Comparison of ENCODE assay signal across 30 cellular contexts in the genomic region with DNA sequence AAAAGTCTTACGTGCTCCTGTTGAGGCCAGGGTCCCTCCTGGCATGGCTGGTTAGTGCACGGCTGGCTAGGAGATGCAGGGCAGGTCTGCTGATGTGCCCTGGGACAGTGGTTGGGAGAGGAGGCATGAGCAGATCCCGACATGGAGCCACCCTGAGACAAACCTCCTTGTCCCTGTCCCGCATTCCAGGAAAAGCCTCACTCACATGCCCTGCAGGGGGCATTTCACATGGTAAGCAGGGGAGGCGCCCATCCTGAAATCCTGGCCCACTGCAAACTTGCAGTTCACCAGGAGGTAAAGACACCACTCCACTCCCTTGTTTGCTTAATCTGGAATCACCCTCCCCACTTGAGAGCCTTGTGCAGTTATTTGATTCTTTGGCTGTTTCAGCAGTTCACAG.
A peak's percentile ranks its signal among the peaks of the same experiment; 100 is the strongest.
DNase-seq lines count a peak whose midpoint lies in the region; ATAC-seq and TF ChIP-seq lines count a peak whose summit lies in the region.
"Had no signal": no experiment of that assay in that cellular context is flagged by ENCODE, and none has a peak within 500 bp of the region (broad histone marks: within the 10 kb centered on the region; RNA-seq: fewer than 3 reads in every experiment).

No MANE protein-coding gene starts in this region.

- intact Hi-C loops in PC-9 (cut with micrococcal nuclease; ENCODE audit: unreplicated experiment) (no loop called here), OCI-LY7 (cut with micrococcal nuclease; ENCODE audit: unreplicated experiment) (no loop called here)

- CTCF ChIA-PET in PC-9 (lab: Charles Lee) = no interaction called here
- CTCF ChIA-PET in OCI-LY7 (lab: Charles Lee; ENCODE audit: unreplicated experiment) = no interaction called here

- POLR2A ChIA-PET in PC-9 (lab: Charles Lee; ENCODE audit: unreplicated experiment) (no interaction called here), OCI-LY7 (lab: Charles Lee) (no interaction called here)

- DNase-seq in ELR (ENCODE audit: low read depth) (peak; percentile 1), HuH-7 (ENCODE audit: low spot score) (peak; percentile 10), PC-9 (no peak), mesendoderm (peak; percentile 77), OCI-LY7 (ENCODE audit: low spot score) (no peak), NCI-H1048 (lab: John Stamatoyannopoulos, UW) (no peak)
- DNase-seq in stimulated activated naive CD4-positive, alpha-beta T cell treated with Interleukin-2 at 50 U/mL for 16 hours (lab: John Stamatoyannopoulos, UW) = no peak
- DNase-seq: activated effector memory CD4-positive, alpha-beta T cell treated with Interleukin-2 at 50 U/mL for 16 hours; activated naive CD8-positive, alpha-beta T cell treated with anti-CD3 and anti-CD28 coated beads for 36 hours; activated T-cell treated with anti-CD3 and anti-CD28 coated beads for 4 hours; cortex of kidney; foreskin melanocyte; HCEC 1CT; KG1; left ventricle myocardium inferior; MG63; naive thymus-derived CD4-positive, alpha-beta T cell; NCI-H1417; NCI-H2171 treated with DMSO at 0.1 percent for 48 hours; NCI-H82; OCI-M1; stimulated activated naive CD8-positive, alpha-beta T cell treated with anti-CD3 and anti-CD28 coated beads, Interleukin-15, Interleukin-2, amounts not matched to agents 100 U/mL and 50 U/mL, for 24 hours; T-helper 2 cell; testis; uterus had no signal

- BruUV-seq in PC-9 (replicated peaks; lab: Mats Ljungman, UMichigan) = no TSS peak
- no TSS peak for BruUV-seq in OCI-LY7 (replicated peaks; lab: Mats Ljungman, UMichigan)

- no peak overlapping the region for H3K18ac ChIP-seq in mesendoderm (ENCODE audit: low read length)

- no peak overlapping the region for H2BK15ac ChIP-seq in mesendoderm (replicated peaks; ENCODE audit: low read depth)

- TF ChIP-seq CTCF in PC-9 (conservative IDR thresholded peaks at IDR 0.05) (no peak), OCI-LY7 (conservative IDR thresholded peaks at IDR 0.05; ENCODE audit: low read length) (no peak)

- no peak overlapping the region for H4K5ac ChIP-seq in mesendoderm (ENCODE audit: low read length)

- peak overlapping the region; percentile 53 for H3K4me2 ChIP-seq in PC-9
- H3K4me2 ChIP-seq in mesendoderm (ENCODE audit: low read length) = no peak overlapping the region
- no peak overlapping the region for H3K4me2 ChIP-seq in OCI-LY7 (ENCODE audit: low read length)

- no peaks in the 10 kb centered on the region for H3K27me3 ChIP-seq in PC-9 (ENCODE audit: insufficient read depth, low read depth)
- H3K27me3 ChIP-seq in mesendoderm (ENCODE audit: insufficient read depth, low read length, poor library complexity) = no peaks in the 10 kb centered on the region
- H3K27me3 ChIP-seq: ascending aorta, cardiac muscle cell, esophagus muscularis mucosa, MG63, testis, uterus had no signal

- H3K4me3 ChIP-seq in PC-9 (no peak overlapping the region), mesendoderm (ENCODE audit: low read length) (no peak overlapping the region), OCI-LY7 (ENCODE audit: low read depth, low read length, poor library complexity, severe bottlenecking) (no peak overlapping the region)
- H3K4me3 ChIP-seq: ascending aorta, cardiac muscle cell, esophagus muscularis mucosa, left ventricle myocardium inferior, MG63, testis, uterus had no signal

- no peak overlapping the region for H3K9ac ChIP-seq in mesendoderm (ENCODE audit: low read length)

- H3K56ac ChIP-seq in mesendoderm (ENCODE audit: low read length) = no peak overlapping the region

- no peaks in the 10 kb centered on the region for H3K79me1 ChIP-seq in mesendoderm (ENCODE audit: low read length)

- H4K20me1 ChIP-seq in PC-9 (ENCODE audit: insufficient read depth) (no peaks in the 10 kb centered on the region), OCI-LY7 (ENCODE audit: insufficient read depth, low read length) (no peaks in the 10 kb centered on the region)

- no peak overlapping the region for H2BK5ac ChIP-seq in mesendoderm (ENCODE audit: low read length)

- no peak overlapping the region for H3K4ac ChIP-seq in mesendoderm (ENCODE audit: low read depth, low read length)

- H3K36me3 ChIP-seq in PC-9 (ENCODE audit: low read depth) (no peaks in the 10 kb centered on the region), mesendoderm (ENCODE audit: control insufficient read depth, insufficient read depth, low read length) (peaks cover 2% of the 10 kb centered on the region), OCI-LY7 (ENCODE audit: insufficient read depth, low read length) (no peaks in the 10 kb centered on the region)
- H3K36me3 ChIP-seq: ascending aorta, cardiac muscle cell, esophagus muscularis mucosa, left ventricle myocardium inferior, MG63, uterus had no signal

- H3K27ac ChIP-seq in PC-9 (peak overlapping the region; percentile 56), mesendoderm (ENCODE audit: low read depth, low read length) (no peak overlapping the region), OCI-LY7 (ENCODE audit: low read depth, low read length, poor library complexity, severe bottlenecking) (no peak overlapping the region)
- H3K27ac ChIP-seq: ascending aorta, C4-2B, cardiac muscle cell, esophagus muscularis mucosa, left ventricle myocardium inferior, testis, uterus had no signal

- no peak for ATAC-seq in GM19455 (IDR thresholded peaks at IDR 0.05; ENCODE audit: unreplicated experiment)
- ATAC-seq: naive thymus-derived CD4-positive, alpha-beta T cell; stimulated activated naive CD8-positive, alpha-beta T cell treated with anti-CD3 and anti-CD28 coated beads, Interleukin-15, Interleukin-2, amounts not matched to agents 100 U/mL and 50 U/mL, for 24 hours had no signal

- H3K9me3 ChIP-seq in PC-9 (ENCODE audit: insufficient read depth, low read depth) = no peaks in the 10 kb centered on the region
- no peaks in the 10 kb centered on the region for H3K9me3 ChIP-seq in OCI-LY7 (ENCODE audit: low read length)
- H3K9me3 ChIP-seq: ascending aorta, esophagus muscularis mucosa, left ventricle myocardium inferior, MG63, testis, uterus had no signal

- H3F3A ChIP-seq in PC-9 (ENCODE audit: insufficient read depth, low read depth) = peaks cover 10% of the 10 kb centered on the region; the same call in 1 of the 2 replicates

- H3K4me1 ChIP-seq in PC-9 (replicated peaks; ENCODE audit: insufficient read depth) (peaks cover 42% of the 10 kb centered on the region), mesendoderm (ENCODE audit: control insufficient read depth, low read depth, low read length) (peaks cover 2% of the 10 kb centered on the region), OCI-LY7 (ENCODE audit: insufficient read depth, low read length, poor library complexity, severe bottlenecking) (no peaks in the 10 kb centered on the region)
- H3K4me1 ChIP-seq: ascending aorta, esophagus muscularis mucosa, left ventricle myocardium inferior, testis, uterus had no signal

- no peak overlapping the region for H2AFZ ChIP-seq in PC-9
- no peak overlapping the region for H2AFZ ChIP-seq in OCI-LY7 (ENCODE audit: low read length)

- H3K23ac ChIP-seq in mesendoderm (ENCODE audit: low read length) = no peak overlapping the region

- H2BK120ac ChIP-seq in mesendoderm (ENCODE audit: low read depth, low read length) = no peak overlapping the region

- H4K8ac ChIP-seq in mesendoderm (ENCODE audit: low read depth, low read length) = no peak overlapping the region

- H3K9me2 ChIP-seq in PC-9 (ENCODE audit: insufficient read depth) (no peaks in the 10 kb centered on the region), OCI-LY7 (ENCODE audit: insufficient read depth, low read length) (no peaks in the 10 kb centered on the region)

- H3K79me2 ChIP-seq in PC-9 (ENCODE audit: low read depth) (no peaks in the 10 kb centered on the region), mesendoderm (ENCODE audit: control insufficient read depth, insufficient read depth, low read length) (no peaks in the 10 kb centered on the region), OCI-LY7 (ENCODE audit: insufficient read depth, low read depth, low read length) (no peaks in the 10 kb centered on the region)

- H2AK5ac ChIP-seq in mesendoderm (ENCODE audit: low read length) = no peak overlapping the region

- WGBS in mesendoderm (ENCODE audit: extremely low coverage, insufficient coverage, low lambda C conversion rate) = no CpG with 5 or more reads among the region's 5 CpGs

Comparison
In these comparisons a context has a peak if more than half of its experiments do, and no peak if none do; other contexts are left out.
1. DNase-seq: peak in ELR (single experiment), HuH-7 (single experiment) and mesendoderm (single experiment); none in PC-9 (0 of 2), OCI-LY7 (single experiment), stimulated activated naive CD4-positive, alpha-beta T cell treated with Interleukin-2 at 50 U/mL for 16 hours (single experiment) and NCI-H1048 (single experiment).